ENCODE assay signal across 25 cellular contexts in the genomic region with DNA sequence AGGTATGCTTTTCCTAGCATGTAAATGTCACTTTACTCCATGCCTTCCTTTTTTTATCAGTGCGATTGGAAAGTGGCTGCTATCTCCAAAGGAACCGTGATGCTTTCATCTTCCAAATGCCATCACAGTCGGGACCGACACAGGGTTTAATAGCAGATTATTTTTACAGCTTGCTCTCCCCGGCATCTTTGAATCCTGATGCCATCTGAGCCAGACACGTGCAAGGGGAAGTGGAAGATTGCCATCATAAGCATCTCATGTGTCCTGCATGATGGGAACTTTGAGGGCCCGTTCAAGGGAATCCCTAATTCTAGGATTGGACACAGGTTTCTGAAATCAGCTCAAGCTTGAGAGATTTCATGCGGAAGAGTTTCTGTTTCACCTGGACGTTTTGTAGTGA.
"Had no signal": no experiment of that assay in that cellular context is flagged by ENCODE, and none has a peak within 500 bp of the region (broad histone marks: within the 10 kb centered on the region; RNA-seq: fewer than 3 reads in every experiment).

No MANE protein-coding gene starts in this region.

- ATAC-seq: body of pancreas, heart right ventricle, T-helper 17 cell had no signal

- H3K4me3 Mint-ChIP-seq: activated naive CD8-positive, alpha-beta T cell treated with anti-CD3 and anti-CD28 coated beads, Interleukin-2, amount 10 ng/mL, durations not matched to agents 7 days and 5 days; activated T-helper 1 cell treated with anti-CD3 and anti-CD28 coated beads, Interleukin-12 subunit alpha, Interleukin-12 subunit beta, Interleukin-2, Interleukin-4 antibody, amounts not matched to agents 30 ng/mL and 10 ng/mL and 1 ng/mL, durations not matched to agents 14 hours and 24 hours and 36 hours; immature natural killer cell; neural crest cell; T-helper 17 cell had no signal

- H3K27ac ChIP-seq: body of pancreas, esophagus muscularis mucosa, heart right ventricle, left ventricle myocardium inferior, prostate gland, right atrium auricular region, tibial artery, WERI-Rb-1 had no signal

- H3K4me3 ChIP-seq: body of pancreas, esophagus muscularis mucosa, heart right ventricle, left ventricle myocardium inferior, prostate gland, right atrium auricular region, tibial artery had no signal

- DNase-seq: activated CD4-positive, alpha-beta T cell treated with anti-CD3 and anti-CD28 coated beads for 1 hour; activated CD4-positive, alpha-beta T cell treated with anti-CD3 and anti-CD28 coated beads, Interleukin-2, amount 50 U/mL, for 4 hours; activated naive CD8-positive, alpha-beta T cell treated with anti-CD3 and anti-CD28 coated beads, Interleukin-2, amount 10 ng/mL, durations not matched to agents 7 days and 5 days; activated T-cell treated with anti-CD3 and anti-CD28 coated beads for 4 hours; body of pancreas; cerebellar nuclear complex; effector memory CD4-positive, alpha-beta T cell; heart right ventricle; immature natural killer cell; kidney glomerular epithelial cell; left ventricle myocardium inferior; mammary epithelial cell; naive B cell; stimulated activated CD4-positive, alpha-beta T cell treated with anti-CD3 and anti-CD28 coated beads, Interleukin-12 subunit alpha, Interleukin-12 subunit beta, amount 100 ng/mL, for 4 hours; stimulated activated CD4-positive, alpha-beta T cell treated with anti-CD3 and anti-CD28 coated beads, Interleukin-1b, Interleukin-23, amount 100 ng/mL, for 48 hours; stimulated activated CD8-positive, alpha-beta memory T cell treated with anti-CD3 and anti-CD28 coated beads, Interleukin-4, amount 100 ng/mL, for 48 hours; stimulated activated naive CD4-positive, alpha-beta T cell treated with Interleukin-2 at 50 U/mL for 16 hours; T-helper 17 cell; tibial artery; WERI-Rb-1 had no signal

- H3K9me3 Mint-ChIP-seq: activated naive CD8-positive, alpha-beta T cell treated with anti-CD3 and anti-CD28 coated beads, Interleukin-2, amount 10 ng/mL, durations not matched to agents 7 days and 5 days; activated T-helper 1 cell treated with anti-CD3 and anti-CD28 coated beads, Interleukin-12 subunit alpha, Interleukin-12 subunit beta, Interleukin-2, Interleukin-4 antibody, amounts not matched to agents 30 ng/mL and 10 ng/mL and 1 ng/mL, durations not matched to agents 14 hours and 24 hours and 36 hours; immature natural killer cell had no signal

- H3K36me3 Mint-ChIP-seq: activated naive CD8-positive, alpha-beta T cell treated with anti-CD3 and anti-CD28 coated beads, Interleukin-2, amount 10 ng/mL, durations not matched to agents 7 days and 5 days; immature natural killer cell had no signal

- H3K27ac Mint-ChIP-seq: activated naive CD8-positive, alpha-beta T cell treated with anti-CD3 and anti-CD28 coated beads, Interleukin-2, amount 10 ng/mL, durations not matched to agents 7 days and 5 days; activated T-helper 1 cell treated with anti-CD3 and anti-CD28 coated beads, Interleukin-12 subunit alpha, Interleukin-12 subunit beta, Interleukin-2, Interleukin-4 antibody, amounts not matched to agents 30 ng/mL and 10 ng/mL and 1 ng/mL, durations not matched to agents 14 hours and 24 hours and 36 hours; immature natural killer cell; T-helper 17 cell had no signal

- H3K27me3 ChIP-seq: body of pancreas, right atrium auricular region had no signal

- H3K4me1 Mint-ChIP-seq: activated naive CD8-positive, alpha-beta T cell treated with anti-CD3 and anti-CD28 coated beads, Interleukin-2, amount 10 ng/mL, durations not matched to agents 7 days and 5 days; immature natural killer cell; neural crest cell; T-helper 17 cell had no signal

- H3K4me1 ChIP-seq: body of pancreas, prostate gland, right atrium auricular region had no signal
